1 cellular context compared by ENCODE assay signal in genomic region chr20:11792229-11792953, GRCh38.
A peak's percentile ranks its signal among the peaks of the same experiment; 100 is the strongest.
TF ChIP-seq lines count a peak whose summit lies in the region.

No MANE protein-coding gene starts in this region.

TF ChIP-seq in HepG2, 621 proteins besides CTCF, POLR2A, EP300 and RAD21 (continued from another document and continues in another):
- TF ChIP-seq KIAA2018 (CRISPR knock-in tag; IDR thresholded peaks at IDR 0.05; ENCODE audit: borderline replicate concordance) = no peak
- no peak for TF ChIP-seq SUZ12 (IDR thresholded peaks at IDR 0.05; ENCODE audit: low read depth, low read length)
- TF ChIP-seq FOXJ3 (CRISPR knock-in tag; IDR thresholded peaks at IDR 0.05; ENCODE audit: borderline replicate concordance) = peak; percentile 59; the same call in 1 of the 2 replicates
- no peak for TF ChIP-seq ZKSCAN5 (CRISPR knock-in tag; IDR thresholded peaks at IDR 0.05)
- TF ChIP-seq ZNF639 (CRISPR knock-in tag; conservative IDR thresholded peaks at IDR 0.05) = no peak
- TF ChIP-seq U2AF1 (optimal IDR thresholded peaks at IDR 0.05; ENCODE audit: low read depth, low read length) = no peak
- TF ChIP-seq DMTF1 (CRISPR knock-in tag; IDR thresholded peaks at IDR 0.05) = no peak
- TF ChIP-seq ZNF574 (CRISPR knock-in tag; IDR thresholded peaks at IDR 0.05) = no peak
- no peak for TF ChIP-seq FOXK2 (IDR thresholded peaks at IDR 0.05)
- TF ChIP-seq PHB2 (IDR thresholded peaks at IDR 0.05; ENCODE audit: partially characterized antibody) = no peak
- no peak for TF ChIP-seq FLYWCH1 (CRISPR knock-in tag; IDR thresholded peaks at IDR 0.05)
- TF ChIP-seq NFKBIZ (CRISPR knock-in tag; IDR thresholded peaks at IDR 0.05) = 0 out of 2 replicates have a peak, but pooled peaks have one; percentile 54
- no peak for TF ChIP-seq ZNF142 (CRISPR knock-in tag; IDR thresholded peaks at IDR 0.05)
- no peak for TF ChIP-seq ZNF263 (CRISPR knock-in tag; IDR thresholded peaks at IDR 0.05)
- TF ChIP-seq SIX4 (CRISPR knock-in tag; IDR thresholded peaks at IDR 0.05) = no peak
- TF ChIP-seq KDM5B (CRISPR knock-in tag; IDR thresholded peaks at IDR 0.05; ENCODE audit: borderline replicate concordance) = no peak
- no peak for TF ChIP-seq ZMYM4 (CRISPR knock-in tag; IDR thresholded peaks at IDR 0.05)
- TF ChIP-seq SMAD3 (CRISPR knock-in tag; IDR thresholded peaks at IDR 0.05) = no peak
- no peak for TF ChIP-seq MATR3 (CRISPR knock-in tag; IDR thresholded peaks at IDR 0.05)
- TF ChIP-seq MAF1 (CRISPR knock-in tag; IDR thresholded peaks at IDR 0.05; ENCODE audit: borderline replicate concordance) = no peak
- no peak for TF ChIP-seq NFYC (CRISPR knock-in tag; IDR thresholded peaks at IDR 0.05)
- TF ChIP-seq HOXA7 (CRISPR knock-in tag; IDR thresholded peaks at IDR 0.05) = no peak
- TF ChIP-seq ZNF333 (CRISPR knock-in tag; IDR thresholded peaks at IDR 0.05; ENCODE audit: borderline replicate concordance) = no peak
- peak; percentile 65 for TF ChIP-seq FOXA3 (CRISPR knock-in tag; IDR thresholded peaks at IDR 0.05)
- no peak for TF ChIP-seq HBP1 (CRISPR knock-in tag; IDR thresholded peaks at IDR 0.05; ENCODE audit: low read depth)
- TF ChIP-seq SAFB2 (CRISPR knock-in tag; IDR thresholded peaks at IDR 0.05; ENCODE audit: borderline replicate concordance, low read depth) = no peak
- TF ChIP-seq ZNF501 (CRISPR knock-in tag; IDR thresholded peaks at IDR 0.05) = no peak
- peak; percentile 22; the same call in 1 of the 2 replicates for TF ChIP-seq ZFY (CRISPR knock-in tag; IDR thresholded peaks at IDR 0.05)
- 0 out of 2 replicates have a peak, but pooled peaks have one; percentile 28 for TF ChIP-seq ZNF816 (CRISPR knock-in tag; IDR thresholded peaks at IDR 0.05; ENCODE audit: borderline replicate concordance)
- no peak for TF ChIP-seq ZNF446 (CRISPR knock-in tag; IDR thresholded peaks at IDR 0.05)
- TF ChIP-seq TSC22D2 (CRISPR knock-in tag; IDR thresholded peaks at IDR 0.05; ENCODE audit: borderline replicate concordance) = no peak
- no peak for TF ChIP-seq LBX2 (CRISPR knock-in tag; IDR thresholded peaks at IDR 0.05; ENCODE audit: borderline replicate concordance)
- TF ChIP-seq ELF3 (CRISPR knock-in tag; IDR thresholded peaks at IDR 0.05) = no peak; the same call in 1 of the 2 replicates
- peak; percentile 66; the same call in 1 of the 2 replicates for TF ChIP-seq ZGPAT (CRISPR knock-in tag; IDR thresholded peaks at IDR 0.05)
